Comparison of ENCODE assay signal across 1 cellular context in the genomic region with DNA sequence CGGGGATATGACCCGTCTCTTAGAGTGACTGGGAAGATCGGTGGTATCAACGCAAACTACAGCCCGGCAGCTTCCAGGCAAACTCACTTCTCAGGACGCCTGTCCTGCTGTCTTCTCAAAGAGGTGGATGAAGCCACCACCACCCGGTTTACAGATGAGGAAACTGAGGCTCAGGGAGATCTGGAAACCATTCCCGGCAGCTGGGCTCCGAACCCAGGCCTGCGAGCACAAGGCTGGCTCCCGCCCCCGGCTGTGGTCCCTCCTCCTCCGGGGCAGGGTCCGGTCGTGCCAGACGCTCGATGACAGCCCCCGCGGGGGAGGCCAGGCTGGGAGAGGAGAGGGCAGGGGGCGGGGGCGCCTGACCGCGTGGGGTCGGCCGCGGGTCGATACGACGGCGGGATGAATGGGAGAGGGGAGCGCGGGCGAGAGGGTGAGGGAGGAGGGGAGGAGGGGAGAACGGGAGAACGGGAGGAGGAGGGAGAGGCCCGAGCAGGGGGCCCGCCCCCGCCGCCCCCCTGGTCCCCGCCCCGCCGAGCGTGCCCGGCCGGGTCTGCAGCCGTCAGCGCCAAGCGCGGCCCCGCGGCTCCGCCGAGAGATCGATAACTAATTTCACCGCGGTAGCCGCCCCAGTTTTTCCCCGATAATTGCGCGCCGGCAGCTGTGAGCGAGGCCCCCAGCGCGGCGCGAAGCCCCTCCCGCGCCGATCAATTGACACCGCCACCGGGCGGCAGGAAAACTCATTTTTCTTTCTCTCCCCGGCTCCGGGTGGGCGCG.
TF ChIP-seq lines count a peak whose summit lies in the region.

No MANE protein-coding gene starts in this region.

TF ChIP-seq in HepG2, 621 proteins besides CTCF, POLR2A, EP300 and RAD21 (continued from another document and continues in another):
- TF ChIP-seq, protein P1, sequence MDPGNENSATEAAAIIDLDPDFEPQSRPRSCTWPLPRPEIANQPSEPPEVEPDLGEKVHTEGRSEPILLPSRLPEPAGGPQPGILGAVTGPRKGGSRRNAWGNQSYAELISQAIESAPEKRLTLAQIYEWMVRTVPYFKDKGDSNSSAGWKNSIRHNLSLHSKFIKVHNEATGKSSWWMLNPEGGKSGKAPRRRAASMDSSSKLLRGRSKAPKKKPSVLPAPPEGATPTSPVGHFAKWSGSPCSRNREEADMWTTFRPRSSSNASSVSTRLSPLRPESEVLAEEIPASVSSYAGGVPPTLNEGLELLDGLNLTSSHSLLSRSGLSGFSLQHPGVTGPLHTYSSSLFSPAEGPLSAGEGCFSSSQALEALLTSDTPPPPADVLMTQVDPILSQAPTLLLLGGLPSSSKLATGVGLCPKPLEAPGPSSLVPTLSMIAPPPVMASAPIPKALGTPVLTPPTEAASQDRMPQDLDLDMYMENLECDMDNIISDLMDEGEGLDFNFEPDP (CRISPR knock-in tag; conservative IDR thresholded peaks at IDR 0.05): no peak
- no peak for TF ChIP-seq JUNB (CRISPR knock-in tag; IDR thresholded peaks at IDR 0.05; ENCODE audit: borderline replicate concordance)
- peak; percentile 98 for TF ChIP-seq ZBTB7A (CRISPR knock-in tag; IDR thresholded peaks at IDR 0.05)
- no peak for TF ChIP-seq ZNF644 (CRISPR knock-in tag; IDR thresholded peaks at IDR 0.05; ENCODE audit: low read depth)
- TF ChIP-seq, protein P2, sequence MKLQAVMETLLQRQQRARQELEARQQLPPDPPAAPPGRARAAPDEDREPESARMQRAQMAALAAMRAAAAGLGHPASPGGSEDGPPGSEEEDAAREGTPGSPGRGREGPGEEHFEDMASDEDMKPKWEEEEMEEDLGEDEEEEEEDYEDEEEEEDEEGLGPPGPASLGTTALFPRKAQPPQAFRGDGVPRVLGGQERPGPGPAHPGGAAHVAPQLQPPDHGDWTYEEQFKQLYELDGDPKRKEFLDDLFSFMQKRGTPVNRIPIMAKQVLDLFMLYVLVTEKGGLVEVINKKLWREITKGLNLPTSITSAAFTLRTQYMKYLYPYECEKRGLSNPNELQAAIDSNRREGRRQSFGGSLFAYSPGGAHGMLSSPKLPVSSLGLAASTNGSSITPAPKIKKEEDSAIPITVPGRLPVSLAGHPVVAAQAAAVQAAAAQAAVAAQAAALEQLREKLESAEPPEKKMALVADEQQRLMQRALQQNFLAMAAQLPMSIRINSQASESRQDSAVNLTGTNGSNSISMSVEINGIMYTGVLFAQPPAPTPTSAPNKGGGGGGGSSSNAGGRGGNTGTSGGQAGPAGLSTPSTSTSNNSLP (IDR thresholded peaks at IDR 0.05; ENCODE audit: low read depth, low read length): no peak
- TF ChIP-seq ZNF720 (CRISPR knock-in tag; IDR thresholded peaks at IDR 0.05): no peak
- TF ChIP-seq SALL1 (CRISPR knock-in tag; IDR thresholded peaks at IDR 0.05): peak; percentile 75
- no peak for TF ChIP-seq ZNF382 (CRISPR knock-in tag; IDR thresholded peaks at IDR 0.05; ENCODE audit: borderline replicate concordance)
- TF ChIP-seq PHF8 (CRISPR knock-in tag; IDR thresholded peaks at IDR 0.05): peak; percentile 24; the same call in 1 of the 2 replicates
- peak; percentile 18; the same call in 1 of the 2 replicates for TF ChIP-seq ETV5 (CRISPR knock-in tag; IDR thresholded peaks at IDR 0.05; ENCODE audit: borderline replicate concordance)
- no peak for TF ChIP-seq PLRG1 (conservative IDR thresholded peaks at IDR 0.05)
- TF ChIP-seq ZNF501 (CRISPR knock-in tag; IDR thresholded peaks at IDR 0.05): peak; percentile 52
- TF ChIP-seq, protein P3, sequence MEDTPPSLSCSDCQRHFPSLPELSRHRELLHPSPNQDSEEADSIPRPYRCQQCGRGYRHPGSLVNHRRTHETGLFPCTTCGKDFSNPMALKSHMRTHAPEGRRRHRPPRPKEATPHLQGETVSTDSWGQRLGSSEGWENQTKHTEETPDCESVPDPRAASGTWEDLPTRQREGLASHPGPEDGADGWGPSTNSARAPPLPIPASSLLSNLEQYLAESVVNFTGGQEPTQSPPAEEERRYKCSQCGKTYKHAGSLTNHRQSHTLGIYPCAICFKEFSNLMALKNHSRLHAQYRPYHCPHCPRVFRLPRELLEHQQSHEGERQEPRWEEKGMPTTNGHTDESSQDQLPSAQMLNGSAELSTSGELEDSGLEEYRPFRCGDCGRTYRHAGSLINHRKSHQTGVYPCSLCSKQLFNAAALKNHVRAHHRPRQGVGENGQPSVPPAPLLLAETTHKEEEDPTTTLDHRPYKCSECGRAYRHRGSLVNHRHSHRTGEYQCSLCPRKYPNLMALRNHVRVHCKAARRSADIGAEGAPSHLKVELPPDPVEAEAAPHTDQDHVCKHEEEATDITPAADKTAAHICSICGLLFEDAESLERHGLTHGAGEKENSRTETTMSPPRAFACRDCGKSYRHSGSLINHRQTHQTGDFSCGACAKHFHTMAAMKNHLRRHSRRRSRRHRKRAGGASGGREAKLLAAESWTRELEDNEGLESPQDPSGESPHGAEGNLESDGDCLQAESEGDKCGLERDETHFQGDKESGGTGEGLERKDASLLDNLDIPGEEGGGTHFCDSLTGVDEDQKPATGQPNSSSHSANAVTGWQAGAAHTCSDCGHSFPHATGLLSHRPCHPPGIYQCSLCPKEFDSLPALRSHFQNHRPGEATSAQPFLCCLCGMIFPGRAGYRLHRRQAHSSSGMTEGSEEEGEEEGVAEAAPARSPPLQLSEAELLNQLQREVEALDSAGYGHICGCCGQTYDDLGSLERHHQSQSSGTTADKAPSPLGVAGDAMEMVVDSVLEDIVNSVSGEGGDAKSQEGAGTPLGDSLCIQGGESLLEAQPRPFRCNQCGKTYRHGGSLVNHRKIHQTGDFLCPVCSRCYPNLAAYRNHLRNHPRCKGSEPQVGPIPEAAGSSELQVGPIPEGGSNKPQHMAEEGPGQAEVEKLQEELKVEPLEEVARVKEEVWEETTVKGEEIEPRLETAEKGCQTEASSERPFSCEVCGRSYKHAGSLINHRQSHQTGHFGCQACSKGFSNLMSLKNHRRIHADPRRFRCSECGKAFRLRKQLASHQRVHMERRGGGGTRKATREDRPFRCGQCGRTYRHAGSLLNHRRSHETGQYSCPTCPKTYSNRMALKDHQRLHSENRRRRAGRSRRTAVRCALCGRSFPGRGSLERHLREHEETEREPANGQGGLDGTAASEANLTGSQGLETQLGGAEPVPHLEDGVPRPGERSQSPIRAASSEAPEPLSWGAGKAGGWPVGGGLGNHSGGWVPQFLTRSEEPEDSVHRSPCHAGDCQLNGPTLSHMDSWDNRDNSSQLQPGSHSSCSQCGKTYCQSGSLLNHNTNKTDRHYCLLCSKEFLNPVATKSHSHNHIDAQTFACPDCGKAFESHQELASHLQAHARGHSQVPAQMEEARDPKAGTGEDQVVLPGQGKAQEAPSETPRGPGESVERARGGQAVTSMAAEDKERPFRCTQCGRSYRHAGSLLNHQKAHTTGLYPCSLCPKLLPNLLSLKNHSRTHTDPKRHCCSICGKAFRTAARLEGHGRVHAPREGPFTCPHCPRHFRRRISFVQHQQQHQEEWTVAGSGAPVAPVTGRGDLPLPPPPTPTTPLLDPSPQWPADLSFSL (CRISPR knock-in tag; IDR thresholded peaks at IDR 0.05): no peak
- TF ChIP-seq, protein P4, sequence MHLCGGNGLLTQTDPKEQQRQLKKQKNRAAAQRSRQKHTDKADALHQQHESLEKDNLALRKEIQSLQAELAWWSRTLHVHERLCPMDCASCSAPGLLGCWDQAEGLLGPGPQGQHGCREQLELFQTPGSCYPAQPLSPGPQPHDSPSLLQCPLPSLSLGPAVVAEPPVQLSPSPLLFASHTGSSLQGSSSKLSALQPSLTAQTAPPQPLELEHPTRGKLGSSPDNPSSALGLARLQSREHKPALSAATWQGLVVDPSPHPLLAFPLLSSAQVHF (CRISPR knock-in tag; IDR thresholded peaks at IDR 0.05): 0 out of 2 replicates have a peak, but pooled peaks have one; percentile 42
- TF ChIP-seq ZBTB20 (CRISPR knock-in tag; IDR thresholded peaks at IDR 0.05; ENCODE audit: borderline replicate concordance, low read depth): no peak
- no peak for TF ChIP-seq ATAD3A (CRISPR knock-in tag; IDR thresholded peaks at IDR 0.05)
- TF ChIP-seq, protein P5, sequence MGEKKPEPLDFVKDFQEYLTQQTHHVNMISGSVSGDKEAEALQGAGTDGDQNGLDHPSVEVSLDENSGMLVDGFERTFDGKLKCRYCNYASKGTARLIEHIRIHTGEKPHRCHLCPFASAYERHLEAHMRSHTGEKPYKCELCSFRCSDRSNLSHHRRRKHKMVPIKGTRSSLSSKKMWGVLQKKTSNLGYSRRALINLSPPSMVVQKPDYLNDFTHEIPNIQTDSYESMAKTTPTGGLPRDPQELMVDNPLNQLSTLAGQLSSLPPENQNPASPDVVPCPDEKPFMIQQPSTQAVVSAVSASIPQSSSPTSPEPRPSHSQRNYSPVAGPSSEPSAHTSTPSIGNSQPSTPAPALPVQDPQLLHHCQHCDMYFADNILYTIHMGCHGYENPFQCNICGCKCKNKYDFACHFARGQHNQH (CRISPR knock-in tag; IDR thresholded peaks at IDR 0.05): 0 out of 2 replicates have a peak, but pooled peaks have one; percentile 19
- TF ChIP-seq ZFP37 (CRISPR knock-in tag; IDR thresholded peaks at IDR 0.05; ENCODE audit: borderline replicate concordance): no peak
- no peak for TF ChIP-seq ZNF788 (CRISPR knock-in tag; IDR thresholded peaks at IDR 0.05; ENCODE audit: borderline replicate concordance)
- TF ChIP-seq, protein P6, sequence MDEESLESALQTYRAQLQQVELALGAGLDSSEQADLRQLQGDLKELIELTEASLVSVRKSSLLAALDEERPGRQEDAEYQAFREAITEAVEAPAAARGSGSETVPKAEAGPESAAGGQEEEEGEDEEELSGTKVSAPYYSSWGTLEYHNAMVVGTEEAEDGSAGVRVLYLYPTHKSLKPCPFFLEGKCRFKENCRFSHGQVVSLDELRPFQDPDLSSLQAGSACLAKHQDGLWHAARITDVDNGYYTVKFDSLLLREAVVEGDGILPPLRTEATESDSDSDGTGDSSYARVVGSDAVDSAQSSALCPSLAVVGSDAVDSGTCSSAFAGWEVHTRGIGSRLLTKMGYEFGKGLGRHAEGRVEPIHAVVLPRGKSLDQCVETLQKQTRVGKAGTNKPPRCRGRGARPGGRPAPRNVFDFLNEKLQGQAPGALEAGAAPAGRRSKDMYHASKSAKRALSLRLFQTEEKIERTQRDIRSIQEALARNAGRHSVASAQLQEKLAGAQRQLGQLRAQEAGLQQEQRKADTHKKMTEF (CRISPR knock-in tag; IDR thresholded peaks at IDR 0.05): peak; percentile 32; the same call in 1 of the 2 replicates
- TF ChIP-seq, protein P7, sequence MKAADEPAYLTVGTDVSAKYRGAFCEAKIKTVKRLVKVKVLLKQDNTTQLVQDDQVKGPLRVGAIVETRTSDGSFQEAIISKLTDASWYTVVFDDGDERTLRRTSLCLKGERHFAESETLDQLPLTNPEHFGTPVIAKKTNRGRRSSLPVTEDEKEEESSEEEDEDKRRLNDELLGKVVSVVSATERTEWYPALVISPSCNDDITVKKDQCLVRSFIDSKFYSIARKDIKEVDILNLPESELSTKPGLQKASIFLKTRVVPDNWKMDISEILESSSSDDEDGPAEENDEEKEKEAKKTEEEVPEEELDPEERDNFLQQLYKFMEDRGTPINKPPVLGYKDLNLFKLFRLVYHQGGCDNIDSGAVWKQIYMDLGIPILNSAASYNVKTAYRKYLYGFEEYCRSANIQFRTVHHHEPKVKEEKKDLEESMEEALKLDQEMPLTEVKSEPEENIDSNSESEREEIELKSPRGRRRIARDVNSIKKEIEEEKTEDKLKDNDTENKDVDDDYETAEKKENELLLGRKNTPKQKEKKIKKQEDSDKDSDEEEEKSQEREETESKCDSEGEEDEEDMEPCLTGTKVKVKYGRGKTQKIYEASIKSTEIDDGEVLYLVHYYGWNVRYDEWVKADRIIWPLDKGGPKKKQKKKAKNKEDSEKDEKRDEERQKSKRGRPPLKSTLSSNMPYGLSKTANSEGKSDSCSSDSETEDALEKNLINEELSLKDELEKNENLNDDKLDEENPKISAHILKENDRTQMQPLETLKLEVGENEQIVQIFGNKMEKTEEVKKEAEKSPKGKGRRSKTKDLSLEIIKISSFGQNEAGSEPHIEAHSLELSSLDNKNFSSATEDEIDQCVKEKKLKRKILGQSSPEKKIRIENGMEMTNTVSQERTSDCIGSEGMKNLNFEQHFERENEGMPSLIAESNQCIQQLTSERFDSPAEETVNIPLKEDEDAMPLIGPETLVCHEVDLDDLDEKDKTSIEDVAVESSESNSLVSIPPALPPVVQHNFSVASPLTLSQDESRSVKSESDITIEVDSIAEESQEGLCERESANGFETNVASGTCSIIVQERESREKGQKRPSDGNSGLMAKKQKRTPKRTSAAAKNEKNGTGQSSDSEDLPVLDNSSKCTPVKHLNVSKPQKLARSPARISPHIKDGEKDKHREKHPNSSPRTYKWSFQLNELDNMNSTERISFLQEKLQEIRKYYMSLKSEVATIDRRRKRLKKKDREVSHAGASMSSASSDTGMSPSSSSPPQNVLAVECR (CRISPR knock-in tag; IDR thresholded peaks at IDR 0.05; ENCODE audit: borderline replicate concordance): peak; percentile 49; the same call in 1 of the 2 replicates
- no peak for TF ChIP-seq RFXANK (CRISPR knock-in tag; IDR thresholded peaks at IDR 0.05)
- no peak for TF ChIP-seq NFYB (CRISPR knock-in tag; IDR thresholded peaks at IDR 0.05)
- TF ChIP-seq, protein P8, sequence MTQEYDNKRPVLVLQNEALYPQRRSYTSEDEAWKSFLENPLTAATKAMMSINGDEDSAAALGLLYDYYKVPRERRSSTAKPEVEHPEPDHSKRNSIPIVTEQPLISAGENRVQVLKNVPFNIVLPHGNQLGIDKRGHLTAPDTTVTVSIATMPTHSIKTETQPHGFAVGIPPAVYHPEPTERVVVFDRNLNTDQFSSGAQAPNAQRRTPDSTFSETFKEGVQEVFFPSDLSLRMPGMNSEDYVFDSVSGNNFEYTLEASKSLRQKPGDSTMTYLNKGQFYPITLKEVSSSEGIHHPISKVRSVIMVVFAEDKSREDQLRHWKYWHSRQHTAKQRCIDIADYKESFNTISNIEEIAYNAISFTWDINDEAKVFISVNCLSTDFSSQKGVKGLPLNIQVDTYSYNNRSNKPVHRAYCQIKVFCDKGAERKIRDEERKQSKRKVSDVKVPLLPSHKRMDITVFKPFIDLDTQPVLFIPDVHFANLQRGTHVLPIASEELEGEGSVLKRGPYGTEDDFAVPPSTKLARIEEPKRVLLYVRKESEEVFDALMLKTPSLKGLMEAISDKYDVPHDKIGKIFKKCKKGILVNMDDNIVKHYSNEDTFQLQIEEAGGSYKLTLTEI (CRISPR knock-in tag; conservative IDR thresholded peaks at IDR 0.05): no peak
- TF ChIP-seq, protein P9, sequence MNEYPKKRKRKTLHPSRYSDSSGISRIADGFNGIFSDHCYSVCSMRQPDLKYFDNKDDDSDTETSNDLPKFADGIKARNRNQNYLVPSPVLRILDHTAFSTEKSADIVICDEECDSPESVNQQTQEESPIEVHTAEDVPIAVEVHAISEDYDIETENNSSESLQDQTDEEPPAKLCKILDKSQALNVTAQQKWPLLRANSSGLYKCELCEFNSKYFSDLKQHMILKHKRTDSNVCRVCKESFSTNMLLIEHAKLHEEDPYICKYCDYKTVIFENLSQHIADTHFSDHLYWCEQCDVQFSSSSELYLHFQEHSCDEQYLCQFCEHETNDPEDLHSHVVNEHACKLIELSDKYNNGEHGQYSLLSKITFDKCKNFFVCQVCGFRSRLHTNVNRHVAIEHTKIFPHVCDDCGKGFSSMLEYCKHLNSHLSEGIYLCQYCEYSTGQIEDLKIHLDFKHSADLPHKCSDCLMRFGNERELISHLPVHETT (CRISPR knock-in tag; conservative IDR thresholded peaks at IDR 0.05): 0 out of 2 replicates have a peak, but pooled peaks have one; percentile 29
- TF ChIP-seq, protein P10, sequence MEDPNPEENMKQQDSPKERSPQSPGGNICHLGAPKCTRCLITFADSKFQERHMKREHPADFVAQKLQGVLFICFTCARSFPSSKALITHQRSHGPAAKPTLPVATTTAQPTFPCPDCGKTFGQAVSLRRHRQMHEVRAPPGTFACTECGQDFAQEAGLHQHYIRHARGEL (CRISPR knock-in tag; IDR thresholded peaks at IDR 0.05): 0 out of 2 replicates have a peak, but pooled peaks have one; percentile 70
- 0 out of 2 replicates have a peak, but pooled peaks have one; percentile 32 for TF ChIP-seq ZNF296 (CRISPR knock-in tag; conservative IDR thresholded peaks at IDR 0.05)
- no peak for TF ChIP-seq ATM (IDR thresholded peaks at IDR 0.05; ENCODE audit: borderline replicate concordance)
- peak; percentile 81; the same call in 1 of the 2 replicates for TF ChIP-seq MTA1 (CRISPR knock-in tag; IDR thresholded peaks at IDR 0.05; ENCODE audit: borderline replicate concordance)
- TF ChIP-seq HDAC1 (CRISPR knock-in tag; IDR thresholded peaks at IDR 0.05): peak; percentile 92
- TF ChIP-seq NFE2L1 (CRISPR knock-in tag; IDR thresholded peaks at IDR 0.05; ENCODE audit: borderline replicate concordance): no peak
